ENCODE assay signal across 9 cellular contexts in genomic region chr17:42674755-42675347, GRCh38. TPM values are rescaled to one million over a fixed set of nuclear protein-coding genes. Genes with fewer than 3 reads are reported as not detected.
DNase-seq lines count a peak whose midpoint lies in the region; ATAC-seq and TF ChIP-seq lines count a peak whose summit lies in the region.
"Had no signal": no experiment of that assay in that cellular context is flagged by ENCODE, and none has a peak within 500 bp of the region (broad histone marks: within the 10 kb centered on the region; RNA-seq: fewer than 3 reads in every experiment).

No MANE protein-coding gene starts in this region.

- H3K4me3 ChIP-seq in Loucy (ENCODE audit: low read length, poor library complexity, severe bottlenecking) = no peak overlapping the region

- ATAC-seq in central memory CD8-positive, alpha-beta T cell (replicated peaks; ENCODE audit: extremely low read depth, poor library complexity, severe bottlenecking) = no peak
- ATAC-seq in naive B cell (ENCODE audit: low read depth in 2 of 2) = no peak
- no peak for ATAC-seq in GM21360 (IDR thresholded peaks at IDR 0.05; ENCODE audit: unreplicated experiment)
- ATAC-seq: mucosa of descending colon had no signal

- no peak for TF ChIP-seq CTCF in C4-2B (conservative IDR thresholded peaks at IDR 0.05)
- TF ChIP-seq CTCF in Loucy (conservative IDR thresholded peaks at IDR 0.05; ENCODE audit: low read length) = no peak

- no peaks in the 10 kb centered on the region for H3K9me2 ChIP-seq in Loucy (replicated peaks; ENCODE audit: low read depth, low read length)

- peaks cover 25% of the 10 kb centered on the region for H3K4me1 ChIP-seq in Loucy (ENCODE audit: insufficient read depth, low read length, poor library complexity, severe bottlenecking)

- H3K36me3 Mint-ChIP-seq in central memory CD8-positive, alpha-beta T cell (ENCODE audit: insufficient read depth) = peaks cover 11% of the 10 kb centered on the region
- no peaks in the 10 kb centered on the region for H3K36me3 Mint-ChIP-seq in naive B cell

- peaks cover 39% of the 10 kb centered on the region for H3K27me3 Mint-ChIP-seq in central memory CD8-positive, alpha-beta T cell
- H3K27me3 Mint-ChIP-seq in naive B cell = peaks cover 26 to 50% (median 28%) of the 10 kb centered on the region in 3 donors

- peak overlapping the region; percentile 96 for H3K27ac ChIP-seq in C4-2B

- no peak overlapping the region for H2AFZ ChIP-seq in Loucy (ENCODE audit: low read length)

- H3K9me3 ChIP-seq in Loucy (ENCODE audit: insufficient read depth, low read depth, low read length) = no peaks in the 10 kb centered on the region
- H3K9me3 ChIP-seq: mucosa of descending colon had no signal

- peaks cover 5% of the 10 kb centered on the region; the same call in 1 of the 2 replicates for H3F3A ChIP-seq in Loucy (ENCODE audit: low read depth)

- no peaks in the 10 kb centered on the region for H3K36me3 ChIP-seq in Loucy (ENCODE audit: insufficient read depth, low read length)

- no peak for DNase-seq in central memory CD8-positive, alpha-beta T cell (ENCODE audit: low spot score in 2 of 2)
- DNase-seq in naive B cell (no peak), HCEC 1CT (no peak), NCI-H446 (lab: John Stamatoyannopoulos, UW) (no peak)
- no peak for DNase-seq in activated CD4-positive, alpha-beta T cell treated with anti-CD3 and anti-CD28 coated beads, Interleukin-2, amount 50 U/mL, for 4 hours

- no peak overlapping the region for H3K27ac Mint-ChIP-seq in central memory CD8-positive, alpha-beta T cell (ENCODE audit: low read depth)
- H3K27ac Mint-ChIP-seq in naive B cell = peak overlapping the region in 2 of 6 donors; percentile 45 to 82

- no peak overlapping the region for H3K9ac ChIP-seq in Loucy (ENCODE audit: low read depth, low read length, poor library complexity, severe bottlenecking)

- no peaks in the 10 kb centered on the region for H3K9me3 Mint-ChIP-seq in central memory CD8-positive, alpha-beta T cell
- peaks cover 0 to under 1% (median 0%) of the 10 kb centered on the region in 7 donors for H3K9me3 Mint-ChIP-seq in naive B cell

- H3K4me1 Mint-ChIP-seq in central memory CD8-positive, alpha-beta T cell = peaks cover 50% of the 10 kb centered on the region
- H3K4me1 Mint-ChIP-seq in naive B cell = peaks cover 51 to 59% (median 53%) of the 10 kb centered on the region in 3 donors

- H4K20me1 ChIP-seq in Loucy (ENCODE audit: insufficient read depth, low read length, poor library complexity, severe bottlenecking) = peaks cover 10% of the 10 kb centered on the region

- H3K79me2 ChIP-seq in Loucy (ENCODE audit: insufficient read depth, low read length) = no peaks in the 10 kb centered on the region

- H3K4me2 ChIP-seq in Loucy (ENCODE audit: low read depth, low read length, poor library complexity, severe bottlenecking) = peak overlapping the region; percentile 79

- H3K27me3 ChIP-seq in Loucy (ENCODE audit: insufficient read depth, low read length, poor library complexity, severe bottlenecking) = no peaks in the 10 kb centered on the region

- H3K4me3 Mint-ChIP-seq in central memory CD8-positive, alpha-beta T cell = peak overlapping the region; percentile 57
- peak overlapping the region in 6 of 8 donors; percentile 25 to 85 (median 70) for H3K4me3 Mint-ChIP-seq in naive B cell

RNA-seq across cellular contexts. Expression of gene PLEKHH3, which starts 1.9 kb away (rescaled TPM):
- not detected for polyA plus RNA-seq in naive B cell (ENCODE audit: low read depth in 6 of 6)

RNA-seq across cellular contexts. Expression of gene CCR10, which starts 6.8 kb away (rescaled TPM):
- 1 to 10 TPM in 1 of 6 donors, under 1 TPM in 2, not detected in 3; 0.27 to 1.8 (median 0.93) TPM for polyA plus RNA-seq in naive B cell (ENCODE audit: low read depth in 6 of 6)

RNA-seq across cellular contexts. Expression of gene CNTNAP1, which starts 7.5 kb away (rescaled TPM):
- under 1 TPM in 5 of 6 donors, not detected in 1; 0.19 to 1.00 (median 0.39) TPM for polyA plus RNA-seq in naive B cell (ENCODE audit: low read depth in 6 of 6)

RNA-seq across cellular contexts. Expression of gene TUBG2, which starts 15.8 kb away (rescaled TPM):
- polyA plus RNA-seq in naive B cell (ENCODE audit: low read depth in 6 of 6) = 1 to 10 TPM in 5 of 6 donors, under 1 TPM in 1; 0.39 to 3.3 (median 1.5) TPM
